ENCODE assay signal across 14 cellular contexts in the genomic region with DNA sequence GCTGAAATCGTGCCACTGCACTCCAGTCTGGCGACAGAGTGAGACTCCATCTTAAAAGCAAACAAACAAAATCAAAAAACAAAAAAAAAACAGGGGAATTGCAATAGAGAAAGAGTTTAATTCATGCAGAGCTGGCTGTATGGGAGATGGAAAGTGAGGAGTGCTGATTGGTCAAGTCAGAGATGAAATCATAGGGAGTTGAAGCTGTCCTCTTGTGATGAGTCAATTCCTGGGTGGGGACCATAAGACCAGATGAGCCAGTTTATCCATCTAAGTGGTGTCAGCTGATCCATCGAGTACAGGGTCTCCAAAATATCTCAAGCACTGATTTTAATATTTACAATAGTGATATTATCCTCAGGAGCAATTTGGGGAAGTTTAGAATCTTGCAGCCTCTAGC. TPM values are rescaled to one million over a fixed set of nuclear protein-coding genes. Genes with fewer than 3 reads are reported as not detected.
DNase-seq lines count a peak whose midpoint lies in the region; ATAC-seq and TF ChIP-seq lines count a peak whose summit lies in the region.
"Had no signal": no experiment of that assay in that cellular context is flagged by ENCODE, and none has a peak within 500 bp of the region (broad histone marks: within the 10 kb centered on the region; RNA-seq: fewer than 3 reads in every experiment).

No MANE protein-coding gene starts in this region.

- in situ Hi-C loops in SK-MEL-5 (cut with HindIII; ENCODE audit: low pct_unique_long_range_greater_than_20kb, low sequenced_read_pairs) = no loop called here

- ATAC-seq in HG02852 (IDR thresholded peaks at IDR 0.05; ENCODE audit: unreplicated experiment) = no peak
- ATAC-seq: CD8-positive, alpha-beta T cell had no signal

- H3K36me3 ChIP-seq in left ventricle myocardium inferior = no peaks in the 10 kb centered on the region
- H3K36me3 ChIP-seq: SJCRH30 had no signal

- intact Hi-C loops in left ventricle myocardium inferior (cut with micrococcal nuclease) = no loop called here

- DNase-seq in DMS53 treated with DMSO at 0.1 percent for 48 hours (lab: John Stamatoyannopoulos, UW; ENCODE audit: unreplicated experiment) (peak; percentile 21), HCEC 1CT (peak; percentile 9), SK-MEL-5 (ENCODE audit: low read depth, low spot score) (peak; percentile 2), fibroblast of mammary gland (ENCODE audit: low read depth) (peak; percentile 55), HuH-7 (ENCODE audit: low spot score) (no peak), left ventricle myocardium inferior (no peak), mucosa of gallbladder (ENCODE audit: low spot score) (no peak)
- DNase-seq: CD8-positive, alpha-beta T cell; NCI-H1048; NCI-H2227 treated with DMSO at 0.1 percent for 48 hours; SJCRH30; SW 1271 had no signal

- no peaks in the 10 kb centered on the region for H3K27me3 ChIP-seq in left ventricle myocardium inferior (ENCODE audit: low read depth)
- H3K27me3 ChIP-seq: SJCRH30 had no signal

- no peak overlapping the region for H3K4me3 ChIP-seq in fibroblast of mammary gland (ENCODE audit: control insufficient read depth, low read depth, low read length)
- no peak overlapping the region for H3K4me3 ChIP-seq in left ventricle myocardium inferior
- H3K4me3 ChIP-seq: SJCRH30 had no signal

- no peaks in the 10 kb centered on the region for H3K9me3 ChIP-seq in left ventricle myocardium inferior (replicated peaks)
- H3K9me3 ChIP-seq: SJCRH30 had no signal

- H3K27ac ChIP-seq in left ventricle myocardium inferior (replicated peaks) = no peak overlapping the region
- H3K27ac ChIP-seq: RWPE1, SJCRH30 had no signal

- TF ChIP-seq CTCF in fibroblast of mammary gland (conservative IDR thresholded peaks at IDR 0.05; ENCODE audit: control insufficient read depth, insufficient read depth, low read depth, low read length) (no peak), left ventricle myocardium inferior (IDR thresholded peaks at IDR 0.05; ENCODE audit: borderline replicate concordance) (no peak)

- H3K4me1 ChIP-seq in left ventricle myocardium inferior = peaks cover 8% of the 10 kb centered on the region

RNA-seq across cellular contexts. Expression of a gene that starts 45.3 kb away (rescaled TPM):
- total RNA-seq in SK-MEL-5 (2014; rRNA removed; shearing (Covaris generic)) = not detected in 2 replicates
- polyA plus RNA-seq in SK-MEL-5 (2015; cell fraction: cytosol; rRNA removed) = not detected in 2 replicates
- 0.08 TPM in 1 of 2 replicates, not detected in the other for polyA plus RNA-seq in SK-MEL-5 (2015; cell fraction: nucleus; rRNA removed)
- 2.2 TPM for total RNA-seq in left ventricle myocardium inferior
- total RNA-seq in mucosa of gallbladder = 46.5 TPM
- total RNA-seq: CD8-positive, alpha-beta T cell had no signal

Comparison
In these comparisons a context has a peak if more than half of its experiments do, and no peak if none do; other contexts are left out.
1. DNase-seq: peak in DMS53 treated with DMSO at 0.1 percent for 48 hours (single experiment), HCEC 1CT (single experiment), SK-MEL-5 (single experiment) and fibroblast of mammary gland (single experiment); none in HuH-7 (single experiment), left ventricle myocardium inferior (single experiment) and mucosa of gallbladder (single experiment).
2. RNA of a gene that starts 45.3 kb away (total RNA-seq): 46.5 TPM in mucosa of gallbladder (single experiment); 2.2 TPM in left ventricle myocardium inferior (single experiment) and not detected in SK-MEL-5; every median in the first group is over 10 times any median in the second.